ENCODE assay signal across 1 cellular context in genomic region chr11:112289588-112290461, GRCh38.
TF ChIP-seq lines count a peak whose summit lies in the region.

No MANE protein-coding gene starts in this region.

TF ChIP-seq in SK-N-SH, 30 proteins besides CTCF, POLR2A, EP300 and RAD21 (continued from another document):
- TF ChIP-seq REST (IDR thresholded peaks at IDR 0.05; ENCODE audit: low read depth, low read length) (0 out of 2 replicates have a peak, but pooled peaks have one; percentile 11), JUND (IDR thresholded peaks at IDR 0.05) (no peak), RXRA (IDR thresholded peaks at IDR 0.05; ENCODE audit: borderline replicate concordance, low read depth) (no peak), RFX5 (IDR thresholded peaks at IDR 0.05; ENCODE audit: low read length) (no peak), NRF1 (IDR thresholded peaks at IDR 0.05; ENCODE audit: low read depth, low read length) (no peak), TAF1 (IDR thresholded peaks at IDR 0.05; ENCODE audit: borderline replicate concordance, low read depth, low read length) (peak; percentile 21; the same call in 1 of the 2 replicates)
- TF ChIP-seq, protein P1, sequence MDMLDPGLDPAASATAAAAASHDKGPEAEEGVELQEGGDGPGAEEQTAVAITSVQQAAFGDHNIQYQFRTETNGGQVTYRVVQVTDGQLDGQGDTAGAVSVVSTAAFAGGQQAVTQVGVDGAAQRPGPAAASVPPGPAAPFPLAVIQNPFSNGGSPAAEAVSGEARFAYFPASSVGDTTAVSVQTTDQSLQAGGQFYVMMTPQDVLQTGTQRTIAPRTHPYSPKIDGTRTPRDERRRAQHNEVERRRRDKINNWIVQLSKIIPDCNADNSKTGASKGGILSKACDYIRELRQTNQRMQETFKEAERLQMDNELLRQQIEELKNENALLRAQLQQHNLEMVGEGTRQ (IDR thresholded peaks at IDR 0.05; ENCODE audit: borderline replicate concordance, low read depth, low read length), result no peak
TF ChIP-seq in SK-N-SH: peak in this region for 7.
